In genomic region chr2:100730290-100730868, GRCh38 we compare ENCODE assay signal across 8 cellular contexts.
DNase-seq lines count a peak whose midpoint lies in the region; ATAC-seq and TF ChIP-seq lines count a peak whose summit lies in the region.

No MANE protein-coding gene starts in this region.

- peak; percentile 85 for TF ChIP-seq CTCF in fibroblast of villous mesenchyme (IDR thresholded peaks at IDR 0.05; ENCODE audit: insufficient read depth, low read depth, low read length)

- no peak overlapping the region for H3K4me3 ChIP-seq in fibroblast of villous mesenchyme (ENCODE audit: low read depth, low read length)
- H3K4me3 ChIP-seq in skeletal muscle cell (ENCODE audit: low read depth, low read length), result no peak overlapping the region

- ATAC-seq in GM19463 (IDR thresholded peaks at IDR 0.05; ENCODE audit: unreplicated experiment) (no peak), HG03520 (IDR thresholded peaks at IDR 0.05; ENCODE audit: unreplicated experiment) (no peak)

- DNase-seq in ELF-1 (ENCODE audit: low read depth, low spot score), result peak; percentile 76
- peak; percentile 56 for DNase-seq in MV-4-11 (lab: John Stamatoyannopoulos, UW)
- peak; percentile 46 for DNase-seq in activated CD8-positive, alpha-beta memory T cell treated with anti-CD3 and anti-CD28 coated beads, Interleukin-2, amount 50 U/mL, for 4 hours
- peak; percentile 83 for DNase-seq in fibroblast of villous mesenchyme (ENCODE audit: low read depth)
- peak; percentile 32 for DNase-seq in skeletal muscle cell (ENCODE audit: low read depth)
- no peak for DNase-seq in 8988T
